24 cellular contexts compared by ENCODE assay signal in the genomic region with DNA sequence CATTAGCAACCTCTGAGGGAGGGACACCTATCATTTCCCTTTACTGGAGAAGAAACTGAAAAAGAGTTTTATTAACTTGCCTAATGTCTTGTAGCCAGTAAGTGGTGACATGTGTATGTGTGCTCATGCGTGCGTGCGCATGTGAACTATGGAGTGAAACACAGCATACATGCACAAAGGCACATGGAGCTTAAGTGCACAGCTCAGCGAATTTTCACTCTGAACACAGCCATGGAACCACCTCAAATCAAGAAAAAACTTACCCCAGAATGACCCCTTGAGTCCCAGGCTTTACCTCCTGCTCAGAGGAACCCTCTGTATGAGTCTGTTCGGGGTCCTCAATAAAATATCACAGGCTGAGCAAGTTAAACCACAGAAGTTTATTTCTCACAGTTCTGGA.
DNase-seq lines count a peak whose midpoint lies in the region; ATAC-seq, FAIRE-seq and TF ChIP-seq lines count a peak whose summit lies in the region.
"Had no signal": no experiment of that assay in that cellular context is flagged by ENCODE, and none has a peak within 500 bp of the region (broad histone marks: within the 10 kb centered on the region; RNA-seq: fewer than 3 reads in every experiment).

No MANE protein-coding gene starts in this region.

- peak overlapping the region; percentile 27; the same call in 1 of the 2 replicates for H3K27ac ChIP-seq in DND-41 (ENCODE audit: low read length)
- H3K27ac ChIP-seq in CD4-positive, alpha-beta T cell (ENCODE audit: low read depth, low read length): no peak overlapping the region
- H3K27ac ChIP-seq in ascending aorta: no peak overlapping the region
- H3K27ac ChIP-seq: 22Rv1; BLaER1 treated with 17β-estradiol and CSF1 and Interleukin-3, amounts not matched to agents 10 nM and 100 nM had no signal

- no peaks in the 10 kb centered on the region for H3K36me3 Mint-ChIP-seq in activated CD4-positive, alpha-beta T cell treated with anti-CD3 and anti-CD28 coated beads, Interleukin-2, amount 10 ng/mL, durations not matched to agents 24 days and 14 days (ENCODE audit: low read depth)
- H3K36me3 Mint-ChIP-seq in CD4-positive, alpha-beta T cell (ENCODE audit: low read depth): no peaks in the 10 kb centered on the region
- H3K36me3 Mint-ChIP-seq: CD14-positive monocyte; CD4-positive, alpha-beta memory T cell had no signal

- no peak overlapping the region for H2AFZ ChIP-seq in DND-41 (ENCODE audit: low read depth, low read length)
- H2AFZ ChIP-seq: GM23338 had no signal

- H3K36me3 ChIP-seq in DND-41 (ENCODE audit: insufficient read depth, low read length): peaks cover 15% of the 10 kb centered on the region
- H3K36me3 ChIP-seq in bronchial epithelial cell (ENCODE audit: control insufficient read depth, insufficient read depth, low read length): no peaks in the 10 kb centered on the region
- H3K36me3 ChIP-seq in ascending aorta: no peaks in the 10 kb centered on the region
- H3K36me3 ChIP-seq: BE2C; BLaER1 treated with 17β-estradiol and CSF1 and Interleukin-3, amounts not matched to agents 10 nM and 100 nM had no signal

- TF ChIP-seq CTCF in DND-41 (IDR thresholded peaks at IDR 0.05; ENCODE audit: borderline replicate concordance, extremely low read depth, low read length, poor library complexity, severe bottlenecking) (no peak), bronchial epithelial cell (IDR thresholded peaks at IDR 0.05; ENCODE audit: insufficient read depth, low read length, severe bottlenecking) (no peak), ascending aorta (IDR thresholded peaks at IDR 0.05) (no peak)
- no peak for TF ChIP-seq CTCF in CD4-positive, alpha-beta T cell (IDR thresholded peaks at IDR 0.05)

- intact Hi-C loops in activated CD4-positive, alpha-beta T cell treated with anti-CD3 and anti-CD28 coated beads, Interleukin-2, amount 10 ng/mL, durations not matched to agents 24 days and 14 days (cut with micrococcal nuclease): no loop called here
- intact Hi-C loops in CD4-positive, alpha-beta T cell (cut with DNase I, micrococcal nuclease): no loop called here
- intact Hi-C loops in ascending aorta (cut with DNase I): no loop called here

- H3K27ac Mint-ChIP-seq in activated CD4-positive, alpha-beta T cell treated with anti-CD3 and anti-CD28 coated beads, Interleukin-2, amount 10 ng/mL, durations not matched to agents 24 days and 14 days: no peak overlapping the region
- no peak overlapping the region for H3K27ac Mint-ChIP-seq in CD4-positive, alpha-beta T cell
- H3K27ac Mint-ChIP-seq: CD14-positive monocyte; CD4-positive, alpha-beta memory T cell; GM23338; H9 had no signal

- no peak for ATAC-seq in DND-41 (ENCODE audit: insufficient read depth, low read depth)
- ATAC-seq in CD4-positive, alpha-beta T cell (ENCODE audit: poor library complexity): no peak
- ATAC-seq in stimulated activated naive CD8-positive, alpha-beta T cell treated with anti-CD3 and anti-CD28 coated beads, Interleukin-15, Interleukin-2, amounts not matched to agents 100 U/mL and 50 U/mL, for 24 hours: no peak
- ATAC-seq: GM12878, GM23338, HCT116 had no signal

- peaks cover 3% of the 10 kb centered on the region for H3K27me3 Mint-ChIP-seq in activated CD4-positive, alpha-beta T cell treated with anti-CD3 and anti-CD28 coated beads, Interleukin-2, amount 10 ng/mL, durations not matched to agents 24 days and 14 days
- H3K27me3 Mint-ChIP-seq in CD4-positive, alpha-beta T cell: no peaks in the 10 kb centered on the region

- POLR2A ChIA-PET in CD4-positive, alpha-beta T cell (lab: Charles Lee): no interaction called here

- H3K4me1 ChIP-seq in DND-41 (ENCODE audit: insufficient read depth, low read length) (peaks cover 30% of the 10 kb centered on the region), ascending aorta (no peaks in the 10 kb centered on the region)
- H3K4me1 ChIP-seq: BE2C had no signal

- CTCF ChIA-PET in CD4-positive, alpha-beta T cell (lab: Charles Lee): no interaction called here

- no peak overlapping the region for H3K4me3 Mint-ChIP-seq in activated CD4-positive, alpha-beta T cell treated with anti-CD3 and anti-CD28 coated beads, Interleukin-2, amount 10 ng/mL, durations not matched to agents 24 days and 14 days
- H3K4me3 Mint-ChIP-seq in CD4-positive, alpha-beta T cell: no peak overlapping the region
- H3K4me3 Mint-ChIP-seq: CD14-positive monocyte; CD4-positive, alpha-beta memory T cell; GM23338; H9 had no signal

- FAIRE-seq in bronchial epithelial cell (lab: Jason Lieb, UNC): peak; percentile 32
- FAIRE-seq: A204.1, GM12878 had no signal

- DNase-seq in activated CD4-positive, alpha-beta T cell treated with anti-CD3 and anti-CD28 coated beads, Interleukin-2, amount 10 ng/mL, durations not matched to agents 24 days and 14 days: peak; percentile 22
- no peak for DNase-seq in activated CD4-positive, alpha-beta T cell treated with anti-CD3 and anti-CD28 coated beads for 4 hours
- no peak for DNase-seq in DND-41
- DNase-seq in bronchial epithelial cell (ENCODE audit: low read depth): no peak
- no peak for DNase-seq in CD4-positive, alpha-beta T cell
- no peak for DNase-seq in ascending aorta (ENCODE audit: low spot score in 2 of 2)
- no peak for DNase-seq in stimulated activated naive CD8-positive, alpha-beta T cell treated with anti-CD3 and anti-CD28 coated beads, Interleukin-15, Interleukin-2, amounts not matched to agents 100 U/mL and 50 U/mL, for 24 hours
- DNase-seq: ACHN; AML-193; BE2C; Calu3; CD4-positive, alpha-beta memory T cell; COR-L47; DMS153; EL; GDM1; H9 had no signal

- H3K4me1 Mint-ChIP-seq in activated CD4-positive, alpha-beta T cell treated with anti-CD3 and anti-CD28 coated beads, Interleukin-2, amount 10 ng/mL, durations not matched to agents 24 days and 14 days: peaks cover 4% of the 10 kb centered on the region
- no peaks in the 10 kb centered on the region for H3K4me1 Mint-ChIP-seq in CD4-positive, alpha-beta T cell (ENCODE audit: low read depth)
- H3K4me1 Mint-ChIP-seq: GM23338, H9 had no signal

- H3K9me3 ChIP-seq in DND-41 (ENCODE audit: insufficient read depth, low read length, severe bottlenecking): peaks cover 5% of the 10 kb centered on the region
- H3K9me3 ChIP-seq in CD4-positive, alpha-beta T cell (ENCODE audit: control insufficient read depth, low read length): no peaks in the 10 kb centered on the region
- no peaks in the 10 kb centered on the region for H3K9me3 ChIP-seq in ascending aorta
- H3K9me3 ChIP-seq: BE2C had no signal

- H3K27me3 ChIP-seq in DND-41 (ENCODE audit: insufficient read depth, low read length, poor library complexity) (no peaks in the 10 kb centered on the region), bronchial epithelial cell (ENCODE audit: control insufficient read depth, insufficient read depth, low read length) (no peaks in the 10 kb centered on the region), ascending aorta (no peaks in the 10 kb centered on the region)
- H3K27me3 ChIP-seq in CD4-positive, alpha-beta T cell (ENCODE audit: control insufficient read depth, insufficient read depth, low read length): no peaks in the 10 kb centered on the region
- H3K27me3 ChIP-seq: BE2C; BLaER1 treated with 17β-estradiol and CSF1 and Interleukin-3, amounts not matched to agents 10 nM and 100 nM had no signal

- H3K4me2 ChIP-seq in DND-41 (ENCODE audit: insufficient read depth, low read length): no peak overlapping the region
- H3K4me2 ChIP-seq: BLaER1 treated with 17β-estradiol and CSF1 and Interleukin-3, amounts not matched to agents 10 nM and 100 nM; GM23338 had no signal

- H3K4me3 ChIP-seq in DND-41 (ENCODE audit: low read depth in 1 of 2, low read length in 2 of 2): no peak overlapping the region
- no peak overlapping the region for H3K4me3 ChIP-seq in bronchial epithelial cell (ENCODE audit: low read depth, low read length)
- no peak overlapping the region for H3K4me3 ChIP-seq in ascending aorta
- H3K4me3 ChIP-seq: BLaER1 treated with 17β-estradiol and CSF1 and Interleukin-3, amounts not matched to agents 10 nM and 100 nM; GM12878; GM23338 had no signal

- no peaks in the 10 kb centered on the region; the same call in 1 of the 2 replicates for H3K79me2 ChIP-seq in DND-41 (ENCODE audit: insufficient read depth, low read length)

- peaks cover 10% of the 10 kb centered on the region for H3K9me3 Mint-ChIP-seq in activated CD4-positive, alpha-beta T cell treated with anti-CD3 and anti-CD28 coated beads, Interleukin-2, amount 10 ng/mL, durations not matched to agents 24 days and 14 days
- peaks cover 4% of the 10 kb centered on the region for H3K9me3 Mint-ChIP-seq in CD4-positive, alpha-beta T cell

- H3K9ac ChIP-seq in DND-41 (ENCODE audit: low read depth, low read length): no peak overlapping the region
- H3K9ac ChIP-seq: BLaER1 treated with 17β-estradiol and CSF1 and Interleukin-3, amounts not matched to agents 10 nM and 100 nM had no signal

- H4K20me1 ChIP-seq in DND-41 (ENCODE audit: insufficient read depth, low read length): no peaks in the 10 kb centered on the region
- H4K20me1 ChIP-seq: BLaER1 treated with 17β-estradiol and CSF1 and Interleukin-3, amounts not matched to agents 10 nM and 100 nM had no signal
